1 cellular context compared by ENCODE assay signal in genomic region chr20:44572551-44573500, GRCh38.
TF ChIP-seq lines count a peak whose summit lies in the region.

No MANE protein-coding gene starts in this region.

TF ChIP-seq in HEK293, 187 proteins besides CTCF, POLR2A, EP300 and RAD21 (continued from another document and continues in another):
- TF ChIP-seq, protein P1, sequence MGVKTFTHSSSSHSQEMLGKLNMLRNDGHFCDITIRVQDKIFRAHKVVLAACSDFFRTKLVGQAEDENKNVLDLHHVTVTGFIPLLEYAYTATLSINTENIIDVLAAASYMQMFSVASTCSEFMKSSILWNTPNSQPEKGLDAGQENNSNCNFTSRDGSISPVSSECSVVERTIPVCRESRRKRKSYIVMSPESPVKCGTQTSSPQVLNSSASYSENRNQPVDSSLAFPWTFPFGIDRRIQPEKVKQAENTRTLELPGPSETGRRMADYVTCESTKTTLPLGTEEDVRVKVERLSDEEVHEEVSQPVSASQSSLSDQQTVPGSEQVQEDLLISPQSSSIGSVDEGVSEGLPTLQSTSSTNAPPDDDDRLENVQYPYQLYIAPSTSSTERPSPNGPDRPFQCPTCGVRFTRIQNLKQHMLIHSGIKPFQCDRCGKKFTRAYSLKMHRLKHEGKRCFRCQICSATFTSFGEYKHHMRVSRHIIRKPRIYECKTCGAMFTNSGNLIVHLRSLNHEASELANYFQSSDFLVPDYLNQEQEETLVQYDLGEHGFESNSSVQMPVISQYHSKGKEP (tag by site-specific recombination; IDR thresholded peaks at IDR 0.05): peak; percentile 47; the same call in 1 of the 2 replicates
- TF ChIP-seq ZBTB20 (tag by site-specific recombination; IDR thresholded peaks at IDR 0.05) (peak; percentile 85), HOXD13 (CRISPR knock-in tag; IDR thresholded peaks at IDR 0.05; ENCODE audit: borderline replicate concordance) (no peak), ZNF221 (tag by site-specific recombination; IDR thresholded peaks at IDR 0.05; ENCODE audit: borderline replicate concordance) (no peak), ZNF664 (tag by site-specific recombination; IDR thresholded peaks at IDR 0.05) (no peak), ZNF621 (tag by site-specific recombination; IDR thresholded peaks at IDR 0.05) (no peak), ZBTB7A (tag by site-specific recombination; IDR thresholded peaks at IDR 0.05; ENCODE audit: low read depth) (no peak), ZSCAN30 (tag by site-specific recombination; IDR thresholded peaks at IDR 0.05) (no peak), ZNF214 (tag by site-specific recombination; IDR thresholded peaks at IDR 0.05; ENCODE audit: borderline replicate concordance) (no peak), ZNF184 (tag by site-specific recombination; IDR thresholded peaks at IDR 0.05) (no peak), ZNF354C (tag by site-specific recombination; IDR thresholded peaks at IDR 0.05; ENCODE audit: borderline replicate concordance, low read depth) (no peak), ZNF211 (tag by site-specific recombination; IDR thresholded peaks at IDR 0.05; ENCODE audit: low read depth) (no peak), ZNF114 (tag by site-specific recombination; IDR thresholded peaks at IDR 0.05) (no peak), TRIM28 (IDR thresholded peaks at IDR 0.05; ENCODE audit: borderline replicate concordance, low read length) (no peak), PRDM6 (tag by site-specific recombination; IDR thresholded peaks at IDR 0.05) (no peak), ZNF501 (tag by site-specific recombination; IDR thresholded peaks at IDR 0.05) (no peak), PRDM10 (tag by site-specific recombination; IDR thresholded peaks at IDR 0.05) (0 out of 2 replicates have a peak, but pooled peaks have one; percentile 14), YY2 (tag by site-specific recombination; IDR thresholded peaks at IDR 0.05) (no peak), ZNF10 (tag by site-specific recombination; IDR thresholded peaks at IDR 0.05) (no peak), ZNF830 (tag by site-specific recombination; IDR thresholded peaks at IDR 0.05; ENCODE audit: low read depth) (no peak), ZNF311 (tag by site-specific recombination; IDR thresholded peaks at IDR 0.05; ENCODE audit: borderline replicate concordance) (no peak), ZNF169 (tag by site-specific recombination; IDR thresholded peaks at IDR 0.05) (no peak), ZNF548 (tag by site-specific recombination; IDR thresholded peaks at IDR 0.05) (no peak), YY1 (tag by site-specific recombination; IDR thresholded peaks at IDR 0.05) (no peak), ZNF558 (tag by site-specific recombination; IDR thresholded peaks at IDR 0.05) (no peak), ZNF292 (tag by site-specific recombination; IDR thresholded peaks at IDR 0.05; ENCODE audit: borderline replicate concordance, low read depth) (no peak), ZFP3 (tag by site-specific recombination; IDR thresholded peaks at IDR 0.05; ENCODE audit: low read depth) (no peak), ZNF585B (tag by site-specific recombination; IDR thresholded peaks at IDR 0.05) (no peak), ZNF398 (tag by site-specific recombination; IDR thresholded peaks at IDR 0.05) (peak; percentile 74), ZNF626 (tag by site-specific recombination; IDR thresholded peaks at IDR 0.05) (no peak), SCRT2 (tag by site-specific recombination; IDR thresholded peaks at IDR 0.05) (no peak), ZXDB (tag by site-specific recombination; IDR thresholded peaks at IDR 0.05) (no peak), SETDB1 (IDR thresholded peaks at IDR 0.05; ENCODE audit: insufficient read length, low read length) (no peak), ZNF747 (tag by site-specific recombination; IDR thresholded peaks at IDR 0.05) (no peak), MZF1 (tag by site-specific recombination; IDR thresholded peaks at IDR 0.05; ENCODE audit: borderline replicate concordance) (no peak), ZNF132 (tag by site-specific recombination; IDR thresholded peaks at IDR 0.05; ENCODE audit: borderline replicate concordance) (no peak), SALL2 (tag by site-specific recombination; IDR thresholded peaks at IDR 0.05; ENCODE audit: borderline replicate concordance) (no peak), ZNF654 (tag by site-specific recombination; IDR thresholded peaks at IDR 0.05; ENCODE audit: low read depth) (no peak), ZNF660 (tag by site-specific recombination; IDR thresholded peaks at IDR 0.05) (peak; percentile 81; the same call in 1 of the 2 replicates), ZNF596 (tag by site-specific recombination; IDR thresholded peaks at IDR 0.05) (no peak), ZNF610 (tag by site-specific recombination; IDR thresholded peaks at IDR 0.05; ENCODE audit: borderline replicate concordance) (no peak)
- TF ChIP-seq, protein P2, sequence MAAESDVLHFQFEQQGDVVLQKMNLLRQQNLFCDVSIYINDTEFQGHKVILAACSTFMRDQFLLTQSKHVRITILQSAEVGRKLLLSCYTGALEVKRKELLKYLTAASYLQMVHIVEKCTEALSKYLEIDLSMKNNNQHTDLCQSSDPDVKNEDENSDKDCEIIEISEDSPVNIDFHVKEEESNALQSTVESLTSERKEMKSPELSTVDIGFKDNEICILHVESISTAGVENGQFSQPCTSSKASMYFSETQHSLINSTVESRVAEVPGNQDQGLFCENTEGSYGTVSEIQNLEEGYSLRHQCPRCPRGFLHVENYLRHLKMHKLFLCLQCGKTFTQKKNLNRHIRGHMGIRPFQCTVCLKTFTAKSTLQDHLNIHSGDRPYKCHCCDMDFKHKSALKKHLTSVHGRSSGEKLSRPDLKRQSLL (tag by site-specific recombination; IDR thresholded peaks at IDR 0.05): no peak
- TF ChIP-seq, protein P3, sequence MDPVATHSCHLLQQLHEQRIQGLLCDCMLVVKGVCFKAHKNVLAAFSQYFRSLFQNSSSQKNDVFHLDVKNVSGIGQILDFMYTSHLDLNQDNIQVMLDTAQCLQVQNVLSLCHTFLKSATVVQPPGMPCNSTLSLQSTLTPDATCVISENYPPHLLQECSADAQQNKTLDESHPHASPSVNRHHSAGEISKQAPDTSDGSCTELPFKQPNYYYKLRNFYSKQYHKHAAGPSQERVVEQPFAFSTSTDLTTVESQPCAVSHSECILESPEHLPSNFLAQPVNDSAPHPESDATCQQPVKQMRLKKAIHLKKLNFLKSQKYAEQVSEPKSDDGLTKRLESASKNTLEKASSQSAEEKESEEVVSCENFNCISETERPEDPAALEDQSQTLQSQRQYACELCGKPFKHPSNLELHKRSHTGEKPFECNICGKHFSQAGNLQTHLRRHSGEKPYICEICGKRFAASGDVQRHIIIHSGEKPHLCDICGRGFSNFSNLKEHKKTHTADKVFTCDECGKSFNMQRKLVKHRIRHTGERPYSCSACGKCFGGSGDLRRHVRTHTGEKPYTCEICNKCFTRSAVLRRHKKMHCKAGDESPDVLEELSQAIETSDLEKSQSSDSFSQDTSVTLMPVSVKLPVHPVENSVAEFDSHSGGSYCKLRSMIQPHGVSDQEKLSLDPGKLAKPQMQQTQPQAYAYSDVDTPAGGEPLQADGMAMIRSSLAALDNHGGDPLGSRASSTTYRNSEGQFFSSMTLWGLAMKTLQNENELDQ (tag by site-specific recombination; IDR thresholded peaks at IDR 0.05; ENCODE audit: low read depth): no peak
- TF ChIP-seq, protein P4, sequence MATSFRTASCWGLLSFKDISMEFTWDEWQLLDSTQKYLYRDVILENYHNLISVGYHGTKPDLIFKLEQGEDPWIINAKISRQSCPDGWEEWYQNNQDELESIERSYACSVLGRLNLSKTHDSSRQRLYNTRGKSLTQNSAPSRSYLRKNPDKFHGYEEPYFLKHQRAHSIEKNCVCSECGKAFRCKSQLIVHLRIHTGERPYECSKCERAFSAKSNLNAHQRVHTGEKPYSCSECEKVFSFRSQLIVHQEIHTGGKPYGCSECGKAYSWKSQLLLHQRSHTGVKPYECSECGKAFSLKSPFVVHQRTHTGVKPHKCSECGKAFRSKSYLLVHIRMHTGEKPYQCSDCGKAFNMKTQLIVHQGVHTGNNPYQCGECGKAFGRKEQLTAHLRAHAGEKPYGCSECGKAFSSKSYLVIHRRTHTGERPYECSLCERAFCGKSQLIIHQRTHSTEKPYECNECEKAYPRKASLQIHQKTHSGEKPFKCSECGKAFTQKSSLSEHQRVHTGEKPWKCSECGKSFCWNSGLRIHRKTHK (tag by site-specific recombination; IDR thresholded peaks at IDR 0.05): no peak
- TF ChIP-seq, protein P5, sequence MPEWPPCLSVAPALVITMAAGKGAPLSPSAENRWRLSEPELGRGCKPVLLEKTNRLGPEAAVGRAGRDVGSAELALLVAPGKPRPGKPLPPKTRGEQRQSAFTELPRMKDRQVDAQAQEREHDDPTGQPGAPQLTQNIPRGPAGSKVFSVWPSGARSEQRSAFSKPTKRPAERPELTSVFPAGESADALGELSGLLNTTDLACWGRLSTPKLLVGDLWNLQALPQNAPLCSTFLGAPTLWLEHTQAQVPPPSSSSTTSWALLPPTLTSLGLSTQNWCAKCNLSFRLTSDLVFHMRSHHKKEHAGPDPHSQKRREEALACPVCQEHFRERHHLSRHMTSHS (tag by site-specific recombination; IDR thresholded peaks at IDR 0.05): no peak
- TF ChIP-seq, protein P6, sequence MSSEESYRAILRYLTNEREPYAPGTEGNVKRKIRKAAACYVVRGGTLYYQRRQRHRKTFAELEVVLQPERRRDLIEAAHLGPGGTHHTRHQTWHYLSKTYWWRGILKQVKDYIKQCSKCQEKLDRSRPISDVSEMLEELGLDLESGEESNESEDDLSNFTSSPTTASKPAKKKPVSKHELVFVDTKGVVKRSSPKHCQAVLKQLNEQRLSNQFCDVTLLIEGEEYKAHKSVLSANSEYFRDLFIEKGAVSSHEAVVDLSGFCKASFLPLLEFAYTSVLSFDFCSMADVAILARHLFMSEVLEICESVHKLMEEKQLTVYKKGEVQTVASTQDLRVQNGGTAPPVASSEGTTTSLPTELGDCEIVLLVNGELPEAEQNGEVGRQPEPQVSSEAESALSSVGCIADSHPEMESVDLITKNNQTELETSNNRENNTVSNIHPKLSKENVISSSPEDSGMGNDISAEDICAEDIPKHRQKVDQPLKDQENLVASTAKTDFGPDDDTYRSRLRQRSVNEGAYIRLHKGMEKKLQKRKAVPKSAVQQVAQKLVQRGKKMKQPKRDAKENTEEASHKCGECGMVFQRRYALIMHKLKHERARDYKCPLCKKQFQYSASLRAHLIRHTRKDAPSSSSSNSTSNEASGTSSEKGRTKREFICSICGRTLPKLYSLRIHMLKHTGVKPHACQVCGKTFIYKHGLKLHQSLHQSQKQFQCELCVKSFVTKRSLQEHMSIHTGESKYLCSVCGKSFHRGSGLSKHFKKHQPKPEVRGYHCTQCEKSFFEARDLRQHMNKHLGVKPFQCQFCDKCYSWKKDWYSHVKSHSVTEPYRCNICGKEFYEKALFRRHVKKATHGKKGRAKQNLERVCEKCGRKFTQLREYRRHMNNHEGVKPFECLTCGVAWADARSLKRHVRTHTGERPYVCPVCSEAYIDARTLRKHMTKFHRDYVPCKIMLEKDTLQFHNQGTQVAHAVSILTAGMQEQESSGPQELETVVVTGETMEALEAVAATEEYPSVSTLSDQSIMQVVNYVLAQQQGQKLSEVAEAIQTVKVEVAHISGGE (tag by site-specific recombination; conservative IDR thresholded peaks at IDR 0.05; ENCODE audit: low read depth): no peak
